22 cellular contexts compared by ENCODE assay signal in the genomic region with DNA sequence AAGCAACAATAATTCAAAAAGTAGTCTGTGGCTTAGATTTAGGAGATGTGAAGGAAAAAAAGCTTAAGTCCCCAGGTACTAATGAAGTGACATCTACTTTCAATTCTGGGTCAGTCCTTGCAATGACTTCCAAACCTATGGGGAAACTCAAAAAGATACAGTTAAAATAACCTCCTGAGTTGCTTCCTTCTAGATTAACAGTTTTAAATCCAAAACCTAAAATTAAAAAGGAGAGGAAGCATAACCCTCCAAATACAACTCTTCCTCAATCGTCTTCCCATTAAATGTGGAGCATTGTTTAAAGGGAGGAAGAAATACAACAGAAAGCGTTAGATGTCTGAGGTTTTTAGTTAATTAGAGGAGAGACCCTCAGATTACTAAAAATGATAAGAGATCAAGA.
DNase-seq lines count a peak whose midpoint lies in the region; ATAC-seq and TF ChIP-seq lines count a peak whose summit lies in the region.
"Had no signal": no experiment of that assay in that cellular context is flagged by ENCODE, and none has a peak within 500 bp of the region (broad histone marks: within the 10 kb centered on the region; RNA-seq: fewer than 3 reads in every experiment).

No MANE protein-coding gene starts in this region.

- no peaks in the 10 kb centered on the region for H3K9me3 Mint-ChIP-seq in WTC11
- H3K9me3 Mint-ChIP-seq: CD14-positive monocyte; CD4-positive, alpha-beta memory T cell; CD4-positive, CD25-positive, alpha-beta regulatory T cell; CD8-positive, alpha-beta memory T cell had no signal

- TF ChIP-seq EP300 in SK-N-SH (IDR thresholded peaks at IDR 0.05; ENCODE audit: borderline replicate concordance in 1 of 2, low read depth in 1 of 2, low read length in 1 of 2) = no peak

- H3K4me3 ChIP-seq in SK-N-SH (ENCODE audit: low read depth in 2 of 2, low read length in 1 of 2) = no peak overlapping the region
- no peak overlapping the region for H3K4me3 ChIP-seq in SK-N-MC
- H3K4me3 ChIP-seq in SJCRH30 = no peak overlapping the region
- H3K4me3 ChIP-seq: BLaER1 had no signal

- H3K79me2 ChIP-seq in SK-N-SH (ENCODE audit: insufficient read depth) = no peaks in the 10 kb centered on the region

- H3K9me3 ChIP-seq in SK-N-SH (no peaks in the 10 kb centered on the region), SK-N-MC (ENCODE audit: low read depth, low read length) (no peaks in the 10 kb centered on the region), SJCRH30 (replicated peaks) (no peaks in the 10 kb centered on the region)
- H3K9me3 ChIP-seq: BE2C, BLaER1 had no signal

- no peaks in the 10 kb centered on the region for H3F3A ChIP-seq in SK-N-SH (replicated peaks; ENCODE audit: insufficient read depth)

- peaks cover 0 to 23% of the 10 kb centered on the region in 2 experiments for H3K36me3 ChIP-seq in SK-N-SH (replicated peaks in 1 of 2; ENCODE audit: control insufficient read depth in 1 of 2, insufficient read depth in 2 of 2, low read length in 1 of 2)
- H3K36me3 ChIP-seq in SK-N-MC (ENCODE audit: insufficient read depth, low read length) = no peaks in the 10 kb centered on the region
- H3K36me3 ChIP-seq in SJCRH30 = peaks cover 4% of the 10 kb centered on the region; the same call in 1 of the 2 replicates
- H3K36me3 ChIP-seq: BE2C had no signal

- DNase-seq in SK-N-SH (no peak), SK-N-MC (ENCODE audit: low read depth, low spot score) (no peak), WTC11 (ENCODE audit: low spot score) (no peak), SJCRH30 (no peak)
- DNase-seq: 8988T; ACHN; BE2C; C1 segment of cervical spinal cord; CD4-positive, alpha-beta memory T cell; CD4-positive, CD25-positive, alpha-beta regulatory T cell; CD8-positive, alpha-beta memory T cell; COR-L47; DMS 273 treated with DMSO at 0.1 percent for 48 hours; DMS153; DMS53; DMS79; DND-41; EL; GDM1 had no signal

- H3K27me3 ChIP-seq in SK-N-SH (ENCODE audit: insufficient read depth) = no peaks in the 10 kb centered on the region
- H3K27me3 ChIP-seq in SJCRH30 = no peaks in the 10 kb centered on the region
- H3K27me3 ChIP-seq: BE2C, BLaER1 had no signal

- POLR2A ChIA-PET in SK-N-SH (lab: Yijun Ruan, JAX) (no interaction called here), WTC11 (lab: Charles Lee) (no interaction called here)

- H3K4me2 ChIP-seq in SK-N-SH = no peak overlapping the region
- H3K4me2 ChIP-seq: BLaER1 had no signal

- no peak overlapping the region for H3K4me3 Mint-ChIP-seq in WTC11
- H3K4me3 Mint-ChIP-seq: CD14-positive monocyte; CD4-positive, alpha-beta memory T cell; CD4-positive, CD25-positive, alpha-beta regulatory T cell; CD8-positive, alpha-beta memory T cell had no signal

- no peak overlapping the region for H3K27ac Mint-ChIP-seq in WTC11
- H3K27ac Mint-ChIP-seq: CD4-positive, alpha-beta memory T cell; CD4-positive, CD25-positive, alpha-beta regulatory T cell had no signal

- ATAC-seq in SK-N-SH treated with all-trans-retinoic acid at 6 μM for 48 hours (no peak), WTC11 (no peak)

- H3K9me2 ChIP-seq in SK-N-SH = no peaks in the 10 kb centered on the region

- CTCF ChIA-PET in SK-N-SH (lab: Yijun Ruan, JAX) = interaction anchor here (1.4 kb wide), 1 partner anchor 14 kb away, joined by 4 read pairs; no protein-coding TSS in a partner anchor
- CTCF ChIA-PET in WTC11 (lab: Charles Lee) = no interaction called here

- peaks cover 4% of the 10 kb centered on the region; the same call in 1 of the 2 replicates for H3K4me1 Mint-ChIP-seq in WTC11

- H3K27me3 Mint-ChIP-seq in WTC11 (ENCODE audit: low read depth) = no peaks in the 10 kb centered on the region
- H3K27me3 Mint-ChIP-seq: CD4-positive, alpha-beta memory T cell; CD4-positive, CD25-positive, alpha-beta regulatory T cell; CD8-positive, alpha-beta memory T cell had no signal

- no peak overlapping the region; a peak in 1 of 4 replicates for H3K27ac ChIP-seq in SK-N-SH (ENCODE audit: low read depth in 2 of 2, low read length in 1 of 2)
- peak overlapping the region; percentile 40; the same call in 1 of the 2 replicates for H3K27ac ChIP-seq in SK-N-MC
- no peak overlapping the region for H3K27ac ChIP-seq in SJCRH30
- H3K27ac ChIP-seq: BLaER1 had no signal

- WGBS in SK-N-SH (ENCODE audit: low lambda C conversion rate) = 98% methylated on average over 2 of the region's 2 CpGs

- H2AFZ ChIP-seq in SK-N-SH (ENCODE audit: low read depth) = no peak overlapping the region

- H3K9ac ChIP-seq in SK-N-SH = no peak overlapping the region
- H3K9ac ChIP-seq in SK-N-MC (ENCODE audit: insufficient read length) = no peak overlapping the region
- H3K9ac ChIP-seq: BLaER1 had no signal

- peaks cover 0 to 17% of the 10 kb centered on the region in 2 experiments; a peak in 2 of 4 replicates for H3K4me1 ChIP-seq in SK-N-SH (ENCODE audit: control insufficient read depth in 1 of 2, insufficient read depth in 2 of 2, low read depth in 1 of 2, low read length in 1 of 2)
- no peaks in the 10 kb centered on the region for H3K4me1 ChIP-seq in SJCRH30

- no peak for TF ChIP-seq CTCF in SK-N-SH (IDR thresholded peaks at IDR 0.05)
- TF ChIP-seq CTCF in WTC11 (IDR thresholded peaks at IDR 0.05) = no peak

- no peaks in the 10 kb centered on the region for H4K20me1 ChIP-seq in SK-N-SH (ENCODE audit: insufficient read depth)
- H4K20me1 ChIP-seq: BLaER1 had no signal

- H3K36me3 Mint-ChIP-seq in WTC11 = peaks cover 2% of the 10 kb centered on the region; the same call in 1 of the 2 replicates

- no peak for TF ChIP-seq RAD21 in SK-N-SH (IDR thresholded peaks at IDR 0.05; ENCODE audit: low read length)

TF ChIP-seq in SK-N-SH treated with all-trans-retinoic acid at 6 μM for 48 hours, 23 proteins besides CTCF, POLR2A, EP300 and RAD21:
- no peak for TF ChIP-seq TCF4 (CRISPR knock-in tag; IDR thresholded peaks at IDR 0.05; ENCODE audit: borderline replicate concordance)
- TF ChIP-seq ZNF70 (CRISPR knock-in tag; IDR thresholded peaks at IDR 0.05) = peak; percentile 96

TF ChIP-seq in SK-N-SH, 30 proteins besides CTCF, POLR2A, EP300 and RAD21 (continues in another document):
- TF ChIP-seq TCF12 (IDR thresholded peaks at IDR 0.05) (no peak), RFX5 (IDR thresholded peaks at IDR 0.05; ENCODE audit: low read length) (no peak), MEF2A (IDR thresholded peaks at IDR 0.05; ENCODE audit: borderline replicate concordance, low read depth) (no peak), EZH2phosphoT487 (IDR thresholded peaks at IDR 0.05; ENCODE audit: borderline replicate concordance, low read depth) (no peak), NRF1 (IDR thresholded peaks at IDR 0.05; ENCODE audit: low read depth, low read length) (no peak), ELF1 (IDR thresholded peaks at IDR 0.05) (no peak), CHD2 (IDR thresholded peaks at IDR 0.05; ENCODE audit: low read length, partially characterized antibody) (no peak), TEAD4 (IDR thresholded peaks at IDR 0.05; ENCODE audit: borderline replicate concordance, insufficient read depth) (no peak), GATA2 (CRISPR knock-in tag; IDR thresholded peaks at IDR 0.05) (no peak), SMC3 (IDR thresholded peaks at IDR 0.05; ENCODE audit: low read depth, low read length) (no peak)
- TF ChIP-seq, protein P1, sequence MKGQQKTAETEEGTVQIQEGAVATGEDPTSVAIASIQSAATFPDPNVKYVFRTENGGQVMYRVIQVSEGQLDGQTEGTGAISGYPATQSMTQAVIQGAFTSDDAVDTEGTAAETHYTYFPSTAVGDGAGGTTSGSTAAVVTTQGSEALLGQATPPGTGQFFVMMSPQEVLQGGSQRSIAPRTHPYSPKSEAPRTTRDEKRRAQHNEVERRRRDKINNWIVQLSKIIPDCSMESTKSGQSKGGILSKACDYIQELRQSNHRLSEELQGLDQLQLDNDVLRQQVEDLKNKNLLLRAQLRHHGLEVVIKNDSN (IDR thresholded peaks at IDR 0.05; ENCODE audit: borderline replicate concordance, low read depth) = no peak
- TF ChIP-seq, protein P2, sequence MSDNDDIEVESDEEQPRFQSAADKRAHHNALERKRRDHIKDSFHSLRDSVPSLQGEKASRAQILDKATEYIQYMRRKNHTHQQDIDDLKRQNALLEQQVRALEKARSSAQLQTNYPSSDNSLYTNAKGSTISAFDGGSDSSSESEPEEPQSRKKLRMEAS (IDR thresholded peaks at IDR 0.05; ENCODE audit: low read depth) = no peak

TF ChIP-seq in WTC11, 78 proteins besides CTCF, POLR2A, EP300 and RAD21:
- TF ChIP-seq PRRX2 (CRISPR knock-in tag; IDR thresholded peaks at IDR 0.05) (no peak), ZNF219 (CRISPR knock-in tag; IDR thresholded peaks at IDR 0.05; ENCODE audit: borderline replicate concordance) (no peak), ZNF423 (CRISPR knock-in tag; IDR thresholded peaks at IDR 0.05) (no peak), NR1H2 (CRISPR knock-in tag; IDR thresholded peaks at IDR 0.05) (no peak), MYBL2 (CRISPR knock-in tag; IDR thresholded peaks at IDR 0.05) (no peak), ZNF232 (CRISPR knock-in tag; IDR thresholded peaks at IDR 0.05) (no peak), FOXK1 (CRISPR knock-in tag; IDR thresholded peaks at IDR 0.05) (no peak)
- TF ChIP-seq, protein P3, sequence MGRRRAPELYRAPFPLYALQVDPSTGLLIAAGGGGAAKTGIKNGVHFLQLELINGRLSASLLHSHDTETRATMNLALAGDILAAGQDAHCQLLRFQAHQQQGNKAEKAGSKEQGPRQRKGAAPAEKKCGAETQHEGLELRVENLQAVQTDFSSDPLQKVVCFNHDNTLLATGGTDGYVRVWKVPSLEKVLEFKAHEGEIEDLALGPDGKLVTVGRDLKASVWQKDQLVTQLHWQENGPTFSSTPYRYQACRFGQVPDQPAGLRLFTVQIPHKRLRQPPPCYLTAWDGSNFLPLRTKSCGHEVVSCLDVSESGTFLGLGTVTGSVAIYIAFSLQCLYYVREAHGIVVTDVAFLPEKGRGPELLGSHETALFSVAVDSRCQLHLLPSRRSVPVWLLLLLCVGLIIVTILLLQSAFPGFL (CRISPR knock-in tag; IDR thresholded peaks at IDR 0.05; ENCODE audit: borderline replicate concordance) = no peak
- TF ChIP-seq, protein P1 (CRISPR knock-in tag; IDR thresholded peaks at IDR 0.05) = no peak
